ENCODE assay signal across 22 cellular contexts in genomic region chr4:94649381-94650128, GRCh38.
DNase-seq lines count a peak whose midpoint lies in the region; ATAC-seq, FAIRE-seq and TF ChIP-seq lines count a peak whose summit lies in the region.
"Had no signal": no experiment of that assay in that cellular context is flagged by ENCODE, and none has a peak within 500 bp of the region (broad histone marks: within the 10 kb centered on the region; RNA-seq: fewer than 3 reads in every experiment).

No MANE protein-coding gene starts in this region.

- no peaks in the 10 kb centered on the region for H3K27me3 ChIP-seq in liver (ENCODE audit: control insufficient read depth in 4 of 4, insufficient read depth in 4 of 4, low read length in 3 of 4)
- H3K27me3 ChIP-seq in HepG2 (ENCODE audit: control insufficient read depth in 1 of 2, insufficient read depth in 2 of 2, low read length in 2 of 2) = no peaks in the 10 kb centered on the region
- no peaks in the 10 kb centered on the region for H3K27me3 ChIP-seq in bronchial epithelial cell (ENCODE audit: control insufficient read depth, insufficient read depth, low read length)

- H3K79me2 ChIP-seq in HepG2 (ENCODE audit: insufficient read depth, low read length) = no peaks in the 10 kb centered on the region

- no peak for FAIRE-seq in HepG2 (lab: Jason Lieb, UNC)
- FAIRE-seq in bronchial epithelial cell (lab: Jason Lieb, UNC) = no peak
- FAIRE-seq: HTR-8/SVneo had no signal

- TF ChIP-seq EP300 in HepG2 (IDR thresholded peaks at IDR 0.05; ENCODE audit: low read depth in 2 of 2, low read length in 2 of 2) (no peak), HepG2 (CRISPR knock-in tag; IDR thresholded peaks at IDR 0.05; ENCODE audit: borderline replicate concordance) (no peak)

- H3K4me3 Mint-ChIP-seq in activated T-helper 1 cell treated with anti-CD3 and anti-CD28 coated beads, Interleukin-12 subunit alpha, Interleukin-12 subunit beta, Interleukin-2, Interleukin-4 antibody, amounts not matched to agents 30 ng/mL and 10 ng/mL and 1 ng/mL, durations not matched to agents 14 hours and 24 hours and 36 hours = no peak overlapping the region
- H3K4me3 Mint-ChIP-seq in activated T-cell treated with anti-CD3 and anti-CD28 coated beads, Interleukin-2, amount 50 U/mL, for 4 hours = no peak overlapping the region
- H3K4me3 Mint-ChIP-seq: activated CD8-positive, alpha-beta T cell treated with anti-CD3 and anti-CD28 coated beads for 36 hours; activated naive CD8-positive, alpha-beta T cell treated with anti-CD3 and anti-CD28 coated beads, Interleukin-2, amount 50 U/mL, for 24 hours; activated T-helper 17 cell treated with anti-CD3 and anti-CD28 coated beads, Interleukin-2, amount 50 U/mL, for 72 hours; CD8-positive, alpha-beta T cell; naive thymus-derived CD8-positive, alpha-beta T cell had no signal

- no peak overlapping the region for H3K27ac Mint-ChIP-seq in activated T-helper 1 cell treated with anti-CD3 and anti-CD28 coated beads, Interleukin-12 subunit alpha, Interleukin-12 subunit beta, Interleukin-2, Interleukin-4 antibody, amounts not matched to agents 30 ng/mL and 10 ng/mL and 1 ng/mL, durations not matched to agents 14 hours and 24 hours and 36 hours
- H3K27ac Mint-ChIP-seq: activated CD8-positive, alpha-beta T cell treated with anti-CD3 and anti-CD28 coated beads for 36 hours; activated naive CD8-positive, alpha-beta T cell treated with anti-CD3 and anti-CD28 coated beads, Interleukin-2, amount 50 U/mL, for 24 hours; activated T-helper 17 cell treated with anti-CD3 and anti-CD28 coated beads, Interleukin-2, amount 50 U/mL, for 72 hours; CD8-positive, alpha-beta T cell had no signal

- no peak overlapping the region for H3K4me2 ChIP-seq in HepG2 (ENCODE audit: low read depth, low read length)

- POLR2A ChIA-PET in HepG2 (lab: Yijun Ruan, JAX) = no interaction called here

- H3K27me3 Mint-ChIP-seq in activated T-helper 1 cell treated with anti-CD3 and anti-CD28 coated beads, Interleukin-12 subunit alpha, Interleukin-12 subunit beta, Interleukin-2, Interleukin-4 antibody, amounts not matched to agents 30 ng/mL and 10 ng/mL and 1 ng/mL, durations not matched to agents 14 hours and 24 hours and 36 hours (ENCODE audit: insufficient read depth) = no peaks in the 10 kb centered on the region
- no peaks in the 10 kb centered on the region for H3K27me3 Mint-ChIP-seq in activated T-cell treated with anti-CD3 and anti-CD28 coated beads, Interleukin-2, amount 50 U/mL, for 4 hours (ENCODE audit: low read depth)
- H3K27me3 Mint-ChIP-seq: activated CD8-positive, alpha-beta T cell treated with anti-CD3 and anti-CD28 coated beads for 36 hours; activated naive CD8-positive, alpha-beta T cell treated with anti-CD3 and anti-CD28 coated beads, Interleukin-2, amount 50 U/mL, for 24 hours; activated T-helper 17 cell treated with anti-CD3 and anti-CD28 coated beads, Interleukin-2, amount 50 U/mL, for 72 hours; naive thymus-derived CD8-positive, alpha-beta T cell had no signal

- TF ChIP-seq RAD21 in liver (IDR thresholded peaks at IDR 0.05) = no peak
- TF ChIP-seq RAD21 in HepG2 (CRISPR knock-in tag; IDR thresholded peaks at IDR 0.05) = no peak

- in situ Hi-C loops in HepG2 (cut with HindIII; ENCODE audit: extremely low pct_ligation_motif_present, low pct_unique_long_range_greater_than_20kb) = no loop called here

- H3K4me3 ChIP-seq in liver (ENCODE audit: low read depth in 1 of 3, low read length in 3 of 3) = no peak overlapping the region
- no peak overlapping the region for H3K4me3 ChIP-seq in HepG2 (replicated peaks in 1 of 3; ENCODE audit: insufficient read depth in 1 of 3, low read depth in 2 of 3, low read length in 3 of 3)
- H3K4me3 ChIP-seq in bronchial epithelial cell (ENCODE audit: low read depth, low read length) = no peak overlapping the region

- DNase-seq in HepG2 (ENCODE audit: low spot score) = no peak
- DNase-seq in bronchial epithelial cell (ENCODE audit: low read depth) = peak; percentile 15
- DNase-seq in iris pigment epithelial cell (ENCODE audit: low read depth) = peak; percentile 78
- no peak for DNase-seq in activated CD4-positive, alpha-beta T cell treated with anti-CD3 and anti-CD28 coated beads, Interleukin-2, amount 50 U/mL, for 48 hours
- no peak for DNase-seq in activated T-helper 1 cell treated with anti-CD3 and anti-CD28 coated beads, Interleukin-12 subunit alpha, Interleukin-12 subunit beta, Interleukin-2, Interleukin-4 antibody, amounts not matched to agents 30 ng/mL and 10 ng/mL and 1 ng/mL, durations not matched to agents 14 hours and 24 hours and 36 hours (ENCODE audit: low spot score)
- no peak for DNase-seq in activated T-cell treated with anti-CD3 and anti-CD28 coated beads, Interleukin-2, amount 50 U/mL, for 4 hours
- DNase-seq: activated CD8-positive, alpha-beta T cell treated with anti-CD3 and anti-CD28 coated beads for 36 hours; activated naive CD8-positive, alpha-beta T cell treated with anti-CD3 and anti-CD28 coated beads, Interleukin-2, amount 50 U/mL, for 24 hours; CD8-positive, alpha-beta T cell; mesenchymal stem cell; naive thymus-derived CD8-positive, alpha-beta T cell; NCI-H1436; NK-92 treated with Interleukin-12 subunit alpha and Interleukin-12 subunit beta, amount 100 ng/mL, for 24 hours; RPMI8226; stimulated activated CD4-positive, alpha-beta T cell treated with anti-CD3 and anti-CD28 coated beads, Interleukin-15, amount 100 ng/mL, for 24 hours; stimulated activated naive CD4-positive, alpha-beta T cell treated with Interleukin-2 at 50 U/mL for 16 hours; trophoblast cell had no signal

- no peak for TF ChIP-seq CTCF in liver (IDR thresholded peaks at IDR 0.05; ENCODE audit: low read depth, low read length, missing input control)
- no peak for TF ChIP-seq CTCF in HepG2 (CRISPR knock-in tag; IDR thresholded peaks at IDR 0.05)
- TF ChIP-seq CTCF in bronchial epithelial cell (IDR thresholded peaks at IDR 0.05; ENCODE audit: insufficient read depth, low read length, severe bottlenecking) = no peak

- H3K4me1 ChIP-seq in liver (ENCODE audit: control insufficient read depth in 4 of 4, insufficient read depth in 4 of 4, low read length in 3 of 4) = peaks cover 5 to 29% (median 15%) of the 10 kb centered on the region in 4 donors
- H3K4me1 ChIP-seq in HepG2 (ENCODE audit: insufficient read depth, low read length) = no peaks in the 10 kb centered on the region

- no peak overlapping the region for H2AFZ ChIP-seq in HepG2 (ENCODE audit: low read length)

- CTCF ChIA-PET in HepG2 (lab: Yijun Ruan, JAX; ENCODE audit: low intra/inter-chr PET ratio, low total read pairs) = no interaction called here

- H3K4me1 Mint-ChIP-seq in activated T-helper 1 cell treated with anti-CD3 and anti-CD28 coated beads, Interleukin-12 subunit alpha, Interleukin-12 subunit beta, Interleukin-2, Interleukin-4 antibody, amounts not matched to agents 30 ng/mL and 10 ng/mL and 1 ng/mL, durations not matched to agents 14 hours and 24 hours and 36 hours (ENCODE audit: low read depth) = no peaks in the 10 kb centered on the region
- no peaks in the 10 kb centered on the region for H3K4me1 Mint-ChIP-seq in activated T-cell treated with anti-CD3 and anti-CD28 coated beads, Interleukin-2, amount 50 U/mL, for 4 hours (ENCODE audit: low read depth)
- H3K4me1 Mint-ChIP-seq: activated naive CD8-positive, alpha-beta T cell treated with anti-CD3 and anti-CD28 coated beads, Interleukin-2, amount 50 U/mL, for 24 hours; activated T-helper 17 cell treated with anti-CD3 and anti-CD28 coated beads, Interleukin-2, amount 50 U/mL, for 72 hours; naive thymus-derived CD8-positive, alpha-beta T cell had no signal

- no peak for TF ChIP-seq POLR2A in HepG2 (IDR thresholded peaks at IDR 0.05; ENCODE audit: insufficient read depth in 1 of 2, low read depth in 2 of 2, low read length in 2 of 2)

- intact Hi-C loops in HepG2 (cut with micrococcal nuclease; ENCODE audit: unreplicated experiment) = no loop called here
- intact Hi-C loops in activated T-helper 1 cell treated with anti-CD3 and anti-CD28 coated beads, Interleukin-12 subunit alpha, Interleukin-12 subunit beta, Interleukin-2, Interleukin-4 antibody, amounts not matched to agents 30 ng/mL and 10 ng/mL and 1 ng/mL, durations not matched to agents 14 hours and 24 hours and 36 hours (cut with micrococcal nuclease) = no loop called here

- H3K9me3 ChIP-seq in liver (ENCODE audit: control insufficient read depth in 4 of 4, low read length in 3 of 4) = no peaks in the 10 kb centered on the region
- no peaks in the 10 kb centered on the region for H3K9me3 ChIP-seq in HepG2 (ENCODE audit: low read length)

- H3K9ac ChIP-seq in liver (ENCODE audit: low read depth in 1 of 2, low read length in 2 of 2) = peak overlapping the region in 1 of 2 donors; percentile 29
- no peak overlapping the region for H3K9ac ChIP-seq in HepG2 (ENCODE audit: insufficient read depth, low read depth, low read length)

- no peaks in the 10 kb centered on the region for H3K9me3 Mint-ChIP-seq in activated T-helper 1 cell treated with anti-CD3 and anti-CD28 coated beads, Interleukin-12 subunit alpha, Interleukin-12 subunit beta, Interleukin-2, Interleukin-4 antibody, amounts not matched to agents 30 ng/mL and 10 ng/mL and 1 ng/mL, durations not matched to agents 14 hours and 24 hours and 36 hours
- no peaks in the 10 kb centered on the region for H3K9me3 Mint-ChIP-seq in activated T-cell treated with anti-CD3 and anti-CD28 coated beads, Interleukin-2, amount 50 U/mL, for 4 hours
- H3K9me3 Mint-ChIP-seq: activated CD8-positive, alpha-beta T cell treated with anti-CD3 and anti-CD28 coated beads for 36 hours; activated naive CD8-positive, alpha-beta T cell treated with anti-CD3 and anti-CD28 coated beads, Interleukin-2, amount 50 U/mL, for 24 hours; activated T-helper 17 cell treated with anti-CD3 and anti-CD28 coated beads, Interleukin-2, amount 50 U/mL, for 72 hours; CD8-positive, alpha-beta T cell; naive thymus-derived CD8-positive, alpha-beta T cell had no signal

- WGBS in liver = 87% methylated on average over 1 of the region's 1 CpG
- 98% methylated on average over 1 of the region's 1 CpG for WGBS in HepG2 (ENCODE audit: low lambda C conversion rate)

- ATAC-seq in HepG2 = no peak
- ATAC-seq in GM21825 (IDR thresholded peaks at IDR 0.05; ENCODE audit: unreplicated experiment) = no peak
- ATAC-seq in activated T-cell treated with anti-CD3 and anti-CD28 coated beads, Interleukin-2, amount 50 U/mL, for 4 hours = no peak
- ATAC-seq: activated CD8-positive, alpha-beta T cell treated with anti-CD3 and anti-CD28 coated beads for 36 hours; activated naive CD8-positive, alpha-beta T cell treated with anti-CD3 and anti-CD28 coated beads, Interleukin-2, amount 50 U/mL, for 24 hours; activated T-helper 17 cell treated with anti-CD3 and anti-CD28 coated beads, Interleukin-2, amount 50 U/mL, for 72 hours; CD8-positive, alpha-beta T cell; HCT116; naive thymus-derived CD8-positive, alpha-beta T cell had no signal

- BruUV-seq in HepG2 (replicated peaks; lab: Mats Ljungman, UMichigan) = no TSS peak

- H3K36me3 ChIP-seq in liver (ENCODE audit: control insufficient read depth in 4 of 4, insufficient read depth in 3 of 4, low read depth in 1 of 4, low read length in 3 of 4) = peaks cover 0 to 20% (median 15%) of the 10 kb centered on the region in 4 donors
- peaks cover 8 to 22% of the 10 kb centered on the region in 2 experiments for H3K36me3 ChIP-seq in HepG2 (replicated peaks in 1 of 2; ENCODE audit: control insufficient read depth in 1 of 2, insufficient read depth in 2 of 2, low read length in 2 of 2)
- H3K36me3 ChIP-seq in bronchial epithelial cell (ENCODE audit: control insufficient read depth, insufficient read depth, low read length) = peaks cover 11% of the 10 kb centered on the region

- H3K36me3 Mint-ChIP-seq in activated T-helper 1 cell treated with anti-CD3 and anti-CD28 coated beads, Interleukin-12 subunit alpha, Interleukin-12 subunit beta, Interleukin-2, Interleukin-4 antibody, amounts not matched to agents 30 ng/mL and 10 ng/mL and 1 ng/mL, durations not matched to agents 14 hours and 24 hours and 36 hours (ENCODE audit: low read depth) = no peaks in the 10 kb centered on the region
- H3K36me3 Mint-ChIP-seq in activated T-cell treated with anti-CD3 and anti-CD28 coated beads, Interleukin-2, amount 50 U/mL, for 4 hours (ENCODE audit: insufficient read depth) = peaks cover 26% of the 10 kb centered on the region

- no peaks in the 10 kb centered on the region for H4K20me1 ChIP-seq in HepG2 (ENCODE audit: insufficient read depth, low read length)

- H3K27ac ChIP-seq in liver (ENCODE audit: low read depth in 1 of 2, low read length in 2 of 2) (peak overlapping the region; percentile 9 to 40), HepG2 (ENCODE audit: extremely low read length, insufficient read depth, low read length) (no peak overlapping the region)

Comparison
In these comparisons a context has a peak if more than half of its experiments do, and no peak if none do; other contexts are left out.
1. DNase-seq: peak in bronchial epithelial cell (single experiment) and iris pigment epithelial cell (single experiment); none in HepG2 (single experiment), activated CD4-positive, alpha-beta T cell treated with anti-CD3 and anti-CD28 coated beads, Interleukin-2, amount 50 U/mL, for 48 hours (0 of 2), activated T-helper 1 cell treated with anti-CD3 and anti-CD28 coated beads, Interleukin-12 subunit alpha, Interleukin-12 subunit beta, Interleukin-2, Interleukin-4 antibody, amounts not matched to agents 30 ng/mL and 10 ng/mL and 1 ng/mL, durations not matched to agents 14 hours and 24 hours and 36 hours (single experiment) and activated T-cell treated with anti-CD3 and anti-CD28 coated beads, Interleukin-2, amount 50 U/mL, for 4 hours (single experiment).